Comparison of ENCODE assay signal across 8 cellular contexts in the genomic region with DNA sequence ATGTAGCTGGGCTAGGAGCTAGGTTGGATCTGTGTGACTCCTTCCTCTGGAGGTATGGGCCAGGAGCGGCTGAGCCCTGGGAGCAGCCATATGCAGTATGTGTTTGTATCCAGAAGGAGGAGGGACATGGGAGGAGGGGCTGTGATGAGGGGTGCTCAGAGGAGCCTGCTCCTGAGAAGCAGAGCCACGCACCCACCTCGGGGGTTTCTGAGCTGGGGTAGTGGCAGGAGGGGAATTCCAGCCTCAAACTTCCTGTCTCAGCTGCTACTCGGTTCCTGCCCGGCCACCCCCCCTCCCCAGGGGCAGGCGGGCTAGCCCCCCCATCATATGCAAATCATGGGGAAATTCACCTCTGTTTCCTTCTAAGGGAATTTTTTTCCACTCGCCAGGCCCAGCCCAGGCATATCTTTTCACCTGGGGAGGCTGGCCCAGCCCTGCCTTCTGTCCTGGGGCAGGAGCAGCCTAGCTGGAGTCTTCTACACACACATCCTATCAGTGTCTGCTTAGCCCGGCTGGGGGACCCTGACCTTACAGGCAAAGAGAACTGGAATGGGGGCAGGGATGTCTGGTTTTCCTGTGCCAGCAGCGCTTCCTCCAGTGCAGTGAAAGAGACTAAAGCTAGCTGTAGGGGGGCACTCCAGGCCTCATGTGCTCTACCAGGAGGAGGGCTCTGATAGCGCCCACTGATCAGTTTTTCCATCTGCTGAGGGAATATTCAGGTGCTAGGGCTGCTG.
DNase-seq lines count a peak whose midpoint lies in the region; ATAC-seq and FAIRE-seq lines count a peak whose summit lies in the region.

No MANE protein-coding gene starts in this region.

- H3K27ac Mint-ChIP-seq in activated naive CD8-positive, alpha-beta T cell = peak overlapping the region; percentile 98

- peaks cover 18% of the 10 kb centered on the region for H3K27me3 ChIP-seq in iPS-18a (ENCODE audit: control insufficient read depth, insufficient read depth, low read length)

- ATAC-seq in GM18870 (IDR thresholded peaks at IDR 0.05; ENCODE audit: unreplicated experiment) = peak; percentile 46
- peak; percentile 33 for ATAC-seq in HG02970 (IDR thresholded peaks at IDR 0.05; ENCODE audit: low FRiP score, unreplicated experiment)

- H3K9ac ChIP-seq in SK-N-MC (ENCODE audit: insufficient read length) (peak overlapping the region; percentile 64), iPS-18a (ENCODE audit: low read length) (peak overlapping the region; percentile 48)

- H3K4me3 Mint-ChIP-seq in activated naive CD8-positive, alpha-beta T cell = peak overlapping the region; percentile 99

- peaks cover 45% of the 10 kb centered on the region for H3K4me1 Mint-ChIP-seq in activated naive CD8-positive, alpha-beta T cell (ENCODE audit: low read depth)

- DNase-seq in SK-N-MC (ENCODE audit: low read depth, low spot score) (no peak), putamen (ENCODE audit: low spot score) (no peak), HTR-8/SVneo (ENCODE audit: insufficient read length, low spot score) (no peak)
- DNase-seq in stimulated activated CD4-positive, alpha-beta T cell treated with anti-CD3 and anti-CD28 coated beads, Interleukin-12 subunit alpha, Interleukin-12 subunit beta, amount 100 ng/mL, for 4 hours = peak; percentile 80

- no peaks in the 10 kb centered on the region for H3K9me3 Mint-ChIP-seq in activated naive CD8-positive, alpha-beta T cell (ENCODE audit: low read depth)

- FAIRE-seq in HTR-8/SVneo (lab: Jason Lieb, UNC) = no peak

- H3K27ac ChIP-seq in SK-N-MC = peak overlapping the region; percentile 56
- H3K27ac ChIP-seq in iPS-18a (ENCODE audit: low read length) = peak overlapping the region; percentile 74

- H3K36me3 Mint-ChIP-seq in activated naive CD8-positive, alpha-beta T cell = peaks cover 22% of the 10 kb centered on the region

- no peaks in the 10 kb centered on the region for H3K9me3 ChIP-seq in SK-N-MC (ENCODE audit: low read depth, low read length)
- no peaks in the 10 kb centered on the region for H3K9me3 ChIP-seq in iPS-18a (ENCODE audit: control insufficient read depth, low read depth, low read length)

- H3K36me3 ChIP-seq in SK-N-MC (ENCODE audit: insufficient read depth, low read length) (peaks cover 21% of the 10 kb centered on the region; the same call in 1 of the 2 replicates), iPS-18a (ENCODE audit: control insufficient read depth, low read depth, low read length) (peaks cover 26% of the 10 kb centered on the region)

- H3K4me3 ChIP-seq in SK-N-MC (peak overlapping the region; percentile 92), iPS-18a (ENCODE audit: low read length) (peak overlapping the region; percentile 74)

- H3K4me1 ChIP-seq in iPS-18a (ENCODE audit: control insufficient read depth, low read depth, low read length) = peaks cover 30% of the 10 kb centered on the region

- H3K27me3 Mint-ChIP-seq in activated naive CD8-positive, alpha-beta T cell = no peaks in the 10 kb centered on the region
